Comparison of ENCODE assay signal across 24 cellular contexts in genomic region chr15:85770014-85770721, GRCh38. TPM values are rescaled to one million over a fixed set of nuclear protein-coding genes. Genes with fewer than 3 reads are reported as not detected.
A peak's percentile ranks its signal among the peaks of the same experiment; 100 is the strongest.
DNase-seq lines count a peak whose midpoint lies in the region; ATAC-seq, FAIRE-seq and TF ChIP-seq lines count a peak whose summit lies in the region.
"Had no signal": no experiment of that assay in that cellular context is flagged by ENCODE, and none has a peak within 500 bp of the region (broad histone marks: within the 10 kb centered on the region; RNA-seq: fewer than 3 reads in every experiment).

No MANE protein-coding gene starts in this region.

- H3K18ac ChIP-seq in neuronal stem cell (ENCODE audit: low read length), result no peak overlapping the region

- H3K27me3 ChIP-seq in esophagus squamous epithelium (no peaks in the 10 kb centered on the region), neuronal stem cell (ENCODE audit: control insufficient read depth in 3 of 3, insufficient read depth in 3 of 3, low read depth in 1 of 3, low read length in 3 of 3) (no peaks in the 10 kb centered on the region), small intestine (ENCODE audit: control insufficient read depth in 2 of 2, insufficient read depth in 2 of 2, low read length in 2 of 2) (no peaks in the 10 kb centered on the region)
- H3K27me3 ChIP-seq: uterus had no signal

- intact Hi-C loops in esophagus squamous epithelium (cut with DNase I), result no loop called here

- DNase-seq in EL (peak; percentile 27), RCC 7860 (ENCODE audit: low spot score) (peak; percentile 55), esophagus squamous epithelium (lab: John Stamatoyannopoulos, UW) (no peak), neuronal stem cell (ENCODE audit: low spot score) (no peak), small intestine (no peak), DMS153 treated with DMSO at 0.1 percent for 48 hours (lab: John Stamatoyannopoulos, UW; ENCODE audit: unreplicated experiment) (no peak), epidermal melanocyte (ENCODE audit: insufficient read length, low spot score) (no peak)
- no peak for DNase-seq in activated T-cell treated with anti-CD3 and anti-CD28 coated beads, Interleukin-2, amount 50 U/mL, for 72 hours
- DNase-seq: activated CD4-positive, alpha-beta T cell treated with anti-CD3 and anti-CD28 coated beads for 48 hours; activated effector memory CD4-positive, alpha-beta T cell treated with Interleukin-2 at 50 U/mL for 16 hours; CD4-positive, alpha-beta memory T cell; cerebellar nuclear complex; DMS53; effector CD4-positive, alpha-beta T cell; Kasumi-1; naive thymus-derived CD4-positive, alpha-beta T cell; NCI-H1105; NCI-H2081 treated with DMSO at 0.1 percent for 48 hours; NK-92 treated with Interleukin-12 subunit alpha and Interleukin-12 subunit beta, amount 100 ng/mL, for 24 hours; RPMI8226; stimulated activated CD4-positive, alpha-beta T cell treated with anti-CD3 and anti-CD28 coated beads, Interleukin-4, amount 100 ng/mL, for 4 hours; uterus had no signal

- TF ChIP-seq POLR2A in esophagus squamous epithelium (IDR thresholded peaks at IDR 0.05), result no peak

- no peak overlapping the region for H4K91ac ChIP-seq in neuronal stem cell (ENCODE audit: low read depth, low read length, poor library complexity)

- H3K36me3 ChIP-seq in esophagus squamous epithelium, result peaks cover 0 to 23% (median 0%) of the 10 kb centered on the region in 3 donors
- H3K36me3 ChIP-seq in neuronal stem cell (replicated peaks in 1 of 2; ENCODE audit: control insufficient read depth in 2 of 2, insufficient read depth in 2 of 2, low read length in 2 of 2), result peaks cover 17 to 48% of the 10 kb centered on the region in 2 donors
- H3K36me3 ChIP-seq in small intestine (ENCODE audit: control insufficient read depth in 2 of 2, insufficient read depth in 2 of 2, low read length in 2 of 2), result no peaks in the 10 kb centered on the region
- H3K36me3 ChIP-seq: uterus had no signal

- H2BK120ac ChIP-seq in neuronal stem cell (ENCODE audit: low read depth, low read length), result no peak overlapping the region

- H2AFZ ChIP-seq in neuronal stem cell (ENCODE audit: low read length), result no peak overlapping the region

- no peaks in the 10 kb centered on the region for H3K36me3 Mint-ChIP-seq in activated T-cell treated with anti-CD3 and anti-CD28 coated beads, Interleukin-2, amount 50 U/mL, for 72 hours (ENCODE audit: insufficient read depth in 2 of 2)
- H3K36me3 Mint-ChIP-seq: memory B cell had no signal

- no peak overlapping the region for H3K23ac ChIP-seq in neuronal stem cell (ENCODE audit: low read depth, low read length, poor library complexity)

- H3K14ac ChIP-seq in neuronal stem cell (ENCODE audit: low read length), result no peak overlapping the region

- WGBS in esophagus squamous epithelium, 2 donors, result 48 to 88% methylated on average over 2 to 7 of the region's 14 CpGs
- WGBS in neuronal stem cell (ENCODE audit: extremely low coverage in 2 of 2, insufficient read length in 2 of 2, insufficient replicate concordance in 1 of 2), 2 donors, result no CpG with 5 or more reads among the region's 14 CpGs
- whole genome bisulfite sequencing in small intestine, 3 donors, result 91 to 93% (median 91%) methylated on average over 14 of the region's 14 CpGs

- H2BK12ac ChIP-seq in neuronal stem cell (ENCODE audit: low read length), result no peak overlapping the region

- TF ChIP-seq CTCF in esophagus squamous epithelium (IDR thresholded peaks at IDR 0.05), result no peak

- H3K4me2 ChIP-seq in neuronal stem cell (ENCODE audit: insufficient read depth, low read length, poor library complexity, severe bottlenecking), result no peak overlapping the region

- no peak overlapping the region for H2BK15ac ChIP-seq in neuronal stem cell (ENCODE audit: low read length)

- H3K27me3 Mint-ChIP-seq in activated T-cell treated with anti-CD3 and anti-CD28 coated beads, Interleukin-2, amount 50 U/mL, for 72 hours (ENCODE audit: low read depth), result no peaks in the 10 kb centered on the region
- H3K27me3 Mint-ChIP-seq: CD4-positive, alpha-beta memory T cell; memory B cell; naive thymus-derived CD4-positive, alpha-beta T cell; progenitor cell of endocrine pancreas had no signal

- no peaks in the 10 kb centered on the region for H3K4me1 Mint-ChIP-seq in activated T-cell treated with anti-CD3 and anti-CD28 coated beads, Interleukin-2, amount 50 U/mL, for 72 hours (ENCODE audit: low read depth)

- H3K9me3 Mint-ChIP-seq in activated T-cell treated with anti-CD3 and anti-CD28 coated beads, Interleukin-2, amount 50 U/mL, for 72 hours, result no peaks in the 10 kb centered on the region
- H3K9me3 Mint-ChIP-seq: CD4-positive, alpha-beta memory T cell; memory B cell had no signal

- H3K27ac ChIP-seq in esophagus squamous epithelium (peak overlapping the region in 3 of 4 donors; percentile 48 to 73 (median 50)), neuronal stem cell (replicated peaks; ENCODE audit: low read length) (no peak overlapping the region), small intestine (ENCODE audit: low read depth in 1 of 2, low read length in 1 of 2) (no peak overlapping the region)

- H3K4ac ChIP-seq in neuronal stem cell (ENCODE audit: low read length), result no peak overlapping the region

- no peak overlapping the region for H3K4me3 ChIP-seq in esophagus squamous epithelium
- H3K4me3 ChIP-seq in neuronal stem cell (ENCODE audit: low read length in 2 of 2), result no peak overlapping the region
- H3K4me3 ChIP-seq in small intestine (ENCODE audit: low read depth in 1 of 2, low read length in 2 of 2), result no peak overlapping the region
- H3K4me3 ChIP-seq: uterus had no signal

- no peak overlapping the region for H3K9ac ChIP-seq in neuronal stem cell (ENCODE audit: low read depth, low read length, poor library complexity)

- H4K8ac ChIP-seq in neuronal stem cell (ENCODE audit: low read depth, low read length), result no peak overlapping the region

- H3K4me1 ChIP-seq in esophagus squamous epithelium (peaks cover 12 to 50% (median 21%) of the 10 kb centered on the region in 3 donors), neuronal stem cell (ENCODE audit: control insufficient read depth in 2 of 2, insufficient read depth in 1 of 2, low read depth in 1 of 2, low read length in 2 of 2) (peaks cover 0 to 12% of the 10 kb centered on the region in 2 donors), small intestine (ENCODE audit: control insufficient read depth in 2 of 2, insufficient read depth in 1 of 2, low read depth in 1 of 2, low read length in 1 of 2) (peaks cover 0 to 3% of the 10 kb centered on the region in 2 donors)

- no peak overlapping the region for H3K27ac Mint-ChIP-seq in activated T-cell treated with anti-CD3 and anti-CD28 coated beads, Interleukin-2, amount 50 U/mL, for 72 hours
- H3K27ac Mint-ChIP-seq: memory B cell, progenitor cell of endocrine pancreas had no signal

- no peak for FAIRE-seq in RCC 7860 (lab: Jason Lieb, UNC)
- no peak for FAIRE-seq in small intestine (lab: Jason Lieb, UNC)

- H3K9me3 ChIP-seq in esophagus squamous epithelium (no peaks in the 10 kb centered on the region), neuronal stem cell (replicated peaks in 1 of 2; ENCODE audit: control insufficient read depth in 2 of 2, insufficient read depth in 1 of 2, low read depth in 1 of 2, low read length in 2 of 2) (peaks cover 6 to 21% of the 10 kb centered on the region in 2 donors), small intestine (ENCODE audit: control insufficient read depth, low read depth) (no peaks in the 10 kb centered on the region)
- H3K9me3 ChIP-seq: uterus had no signal

- H3K79me1 ChIP-seq in neuronal stem cell (ENCODE audit: low read depth, low read length), result peaks cover 23% of the 10 kb centered on the region

- peak overlapping the region; percentile 40 for H2AK5ac ChIP-seq in neuronal stem cell (ENCODE audit: low read depth, low read length)

- H2BK5ac ChIP-seq in neuronal stem cell (ENCODE audit: low read length), result peak overlapping the region; percentile 19

- no peak overlapping the region for H3K4me3 Mint-ChIP-seq in activated T-cell treated with anti-CD3 and anti-CD28 coated beads, Interleukin-2, amount 50 U/mL, for 72 hours
- H3K4me3 Mint-ChIP-seq: CD4-positive, alpha-beta memory T cell; memory B cell; naive thymus-derived CD4-positive, alpha-beta T cell had no signal

- ATAC-seq in activated T-cell treated with anti-CD3 and anti-CD28 coated beads, Interleukin-2, amount 50 U/mL, for 72 hours (replicated peaks in 1 of 2), result no peak
- ATAC-seq: naive thymus-derived CD4-positive, alpha-beta T cell had no signal

RNA-seq across cellular contexts. Expression of gene KLHL25, which starts 24.6 kb away (rescaled TPM):
- 10 to 100 TPM in 1 of 4 donors, 1 to 10 TPM in 3; 3.1 to 11.6 (median 8.1) TPM for total RNA-seq in esophagus squamous epithelium
- 5.8 TPM for polyA plus RNA-seq in neuronal stem cell (2013, experiment 1 of 2)
- polyA plus RNA-seq in neuronal stem cell (2013, experiment 2 of 2), result 5.8 TPM
- 1 to 10 TPM; 7.6 to 9.5 (median 8.3) TPM for polyA plus RNA-seq in small intestine
- total RNA-seq in activated T-cell treated with anti-CD3 and anti-CD28 coated beads, Interleukin-2, amount 50 U/mL, for 72 hours, result 1 to 10 TPM; 4.4 to 6.2 TPM

Comparison
In these comparisons a context has a peak if more than half of its experiments do, and no peak if none do; other contexts are left out.
1. DNase-seq: peak in EL (single experiment) and RCC 7860 (single experiment); none in esophagus squamous epithelium (single experiment), neuronal stem cell (single experiment), small intestine (single experiment), DMS153 treated with DMSO at 0.1 percent for 48 hours (single experiment), activated T-cell treated with anti-CD3 and anti-CD28 coated beads, Interleukin-2, amount 50 U/mL, for 72 hours (0 of 2) and epidermal melanocyte (single experiment).
2. H3K27ac ChIP-seq: peak in esophagus squamous epithelium (3 of 4); none in neuronal stem cell (single experiment) and small intestine (0 of 2).